In genomic region chr6:43435682-43436437, GRCh38 we compare ENCODE assay signal across 19 cellular contexts. TPM values are rescaled to one million over a fixed set of nuclear protein-coding genes. Genes with fewer than 3 reads are reported as not detected.
DNase-seq lines count a peak whose midpoint lies in the region; ATAC-seq, FAIRE-seq and TF ChIP-seq lines count a peak whose summit lies in the region.
"Had no signal": no experiment of that assay in that cellular context is flagged by ENCODE, and none has a peak within 500 bp of the region (broad histone marks: within the 10 kb centered on the region; RNA-seq: fewer than 3 reads in every experiment).

No MANE protein-coding gene starts in this region.

- no peak for TF ChIP-seq CTCF in endothelial cell of umbilical vein (IDR thresholded peaks at IDR 0.05; ENCODE audit: extremely low read depth in 1 of 2, insufficient read depth in 1 of 2, low read depth in 1 of 2, low read length in 2 of 2)
- no peak for TF ChIP-seq CTCF in neural progenitor cell (IDR thresholded peaks at IDR 0.05)
- no peak for TF ChIP-seq CTCF in GM10266 (IDR thresholded peaks at IDR 0.05; ENCODE audit: control insufficient read depth, insufficient read depth, low read depth, missing control alignments)

- no peaks in the 10 kb centered on the region for H3F3A ChIP-seq in neural progenitor cell (ENCODE audit: low read depth)

- H3K9me3 Mint-ChIP-seq in neural progenitor cell = no peaks in the 10 kb centered on the region
- H3K9me3 Mint-ChIP-seq in stimulated activated naive CD8-positive, alpha-beta T cell treated with anti-CD3 and anti-CD28 coated beads, Interleukin-15, amount 100 ng/mL, for 72 hours = no peaks in the 10 kb centered on the region
- H3K9me3 Mint-ChIP-seq: activated B cell treated with CpG ODN at 0.5 μM for 24 hours; CD8-positive, alpha-beta T cell; T-helper 1 cell treated with Interleukin-12 subunit alpha and Interleukin-12 subunit beta and Interleukin-4 antibody, amounts not matched to agents 30 μg/mL and 1 μg/mL, for 36 hours had no signal

- intact Hi-C loops in cardiac septum (cut with DNase I) (no loop called here), left ventricle myocardium superior (cut with micrococcal nuclease) (no loop called here), endothelial cell of umbilical vein (cut with micrococcal nuclease) (no loop called here)

- TF ChIP-seq POLR2A in endothelial cell of umbilical vein (IDR thresholded peaks at IDR 0.05; ENCODE audit: low read depth, low read length) = no peak

- no peak for FAIRE-seq in endothelial cell of umbilical vein (lab: Jason Lieb, UNC)
- FAIRE-seq: GM12892 had no signal

- no peaks in the 10 kb centered on the region for H3K9me1 ChIP-seq in endothelial cell of umbilical vein (replicated peaks; ENCODE audit: control insufficient read depth, extremely low read depth, insufficient read depth, low read length)

- H3K9ac ChIP-seq in endothelial cell of umbilical vein (replicated peaks; ENCODE audit: extremely low read depth, insufficient read depth, low read length) (no peak overlapping the region), neural progenitor cell (peak overlapping the region; percentile 22)

- peaks cover 0 to 22% of the 10 kb centered on the region in 2 experiments for H3K36me3 ChIP-seq in endothelial cell of umbilical vein (ENCODE audit: control insufficient read depth in 2 of 2, extremely low read depth in 1 of 2, insufficient read depth in 2 of 2, low read length in 2 of 2)
- H3K36me3 ChIP-seq in neural progenitor cell = no peaks in the 10 kb centered on the region
- no peaks in the 10 kb centered on the region for H3K36me3 ChIP-seq in urinary bladder (ENCODE audit: insufficient read depth)

- dilution Hi-C loops in endothelial cell of umbilical vein (cut with MboI; ENCODE audit: extremely low pct_ligation_motif_present, low sequenced_read_pairs) = no loop called here

- no peak overlapping the region for H3K4me3 Mint-ChIP-seq in neural progenitor cell
- H3K4me3 Mint-ChIP-seq in stimulated activated naive CD8-positive, alpha-beta T cell treated with anti-CD3 and anti-CD28 coated beads, Interleukin-15, amount 100 ng/mL, for 72 hours = no peak overlapping the region
- H3K4me3 Mint-ChIP-seq: activated B cell treated with CpG ODN at 0.5 μM for 24 hours; CD8-positive, alpha-beta T cell; T-helper 1 cell treated with Interleukin-12 subunit alpha and Interleukin-12 subunit beta and Interleukin-4 antibody, amounts not matched to agents 30 μg/mL and 1 μg/mL, for 36 hours had no signal

- H3K27me3 ChIP-seq in endothelial cell of umbilical vein (ENCODE audit: control insufficient read depth in 2 of 2, insufficient read depth in 2 of 2, low read length in 2 of 2) (no peaks in the 10 kb centered on the region), neural progenitor cell (no peaks in the 10 kb centered on the region)
- H3K27me3 ChIP-seq: neutrophil had no signal

- H3K9me3 ChIP-seq in endothelial cell of umbilical vein (replicated peaks; ENCODE audit: control insufficient read depth, insufficient read depth, low read length) (no peaks in the 10 kb centered on the region), neural progenitor cell (ENCODE audit: low read depth) (no peaks in the 10 kb centered on the region)
- H3K9me3 ChIP-seq: neutrophil had no signal

- no TSS peak for BruUV-seq in endothelial cell of umbilical vein (replicated peaks; lab: Mats Ljungman, UMichigan)

- POLR2A ChIA-PET in endothelial cell of umbilical vein (lab: Charles Lee) = no interaction called here

- H3K4me2 ChIP-seq in endothelial cell of umbilical vein (ENCODE audit: insufficient read depth, low read length) (peak overlapping the region; percentile 3), neural progenitor cell (no peak overlapping the region)

- no peaks in the 10 kb centered on the region for H3K79me2 ChIP-seq in endothelial cell of umbilical vein (ENCODE audit: control insufficient read depth, insufficient read depth, low read length)
- H3K79me2 ChIP-seq in neural progenitor cell (ENCODE audit: low read depth) = no peaks in the 10 kb centered on the region

- 87% methylated on average over 9 of the region's 9 CpGs for WGBS in urinary bladder

- DNase-seq in cardiac septum (ENCODE audit: low spot score) (peak; percentile 49), left ventricle myocardium superior (no peak), endothelial cell of umbilical vein (ENCODE audit: low read depth, low spot score) (no peak), neural progenitor cell (ENCODE audit: low spot score) (no peak), GM10266 (ENCODE audit: extremely low spot score) (no peak)
- DNase-seq in stimulated activated naive CD8-positive, alpha-beta T cell treated with anti-CD3 and anti-CD28 coated beads, Interleukin-15, amount 100 ng/mL, for 72 hours = no peak
- no peak for DNase-seq in stimulated activated CD4-positive, alpha-beta T cell treated with anti-CD3 and anti-CD28 coated beads, Interleukin-4, amount 100 ng/mL, for 1 hour
- DNase-seq: activated B cell treated with CpG ODN at 0.5 μM for 24 hours; activated effector memory CD4-positive, alpha-beta T cell treated with anti-CD3 and anti-CD28 coated beads, Interleukin-2, amount 50 U/mL, for 16 hours; CD8-positive, alpha-beta T cell; NCI-H1417 treated with DMSO at 0.1 percent for 48 hours; NCI-H446 treated with DMSO at 0.1 percent for 48 hours; OCI-M1 had no signal

- H3K27ac ChIP-seq in endothelial cell of umbilical vein (ENCODE audit: insufficient read depth, low read depth, low read length) = no peak overlapping the region
- no peak overlapping the region for H3K27ac ChIP-seq in neural progenitor cell
- peak overlapping the region; percentile 24 for H3K27ac ChIP-seq in urinary bladder (ENCODE audit: low read depth)
- H3K27ac ChIP-seq: HL-60, neutrophil had no signal

- peaks cover 13% of the 10 kb centered on the region for H3K4me1 ChIP-seq in endothelial cell of umbilical vein (ENCODE audit: control insufficient read depth, extremely low read depth, insufficient read depth, low read length)
- no peaks in the 10 kb centered on the region for H3K4me1 ChIP-seq in neural progenitor cell
- H3K4me1 ChIP-seq in urinary bladder (ENCODE audit: insufficient read depth) = no peaks in the 10 kb centered on the region

- H2AFZ ChIP-seq in endothelial cell of umbilical vein (ENCODE audit: low read depth, low read length) (no peak overlapping the region), neural progenitor cell (replicated peaks) (no peak overlapping the region)

- H3K36me3 Mint-ChIP-seq in neural progenitor cell = peaks cover 3% of the 10 kb centered on the region

- peaks cover 2% of the 10 kb centered on the region for H3K27me3 Mint-ChIP-seq in neural progenitor cell (ENCODE audit: insufficient read depth, low read depth)
- H3K27me3 Mint-ChIP-seq in stimulated activated naive CD8-positive, alpha-beta T cell treated with anti-CD3 and anti-CD28 coated beads, Interleukin-15, amount 100 ng/mL, for 72 hours = no peaks in the 10 kb centered on the region
- H3K27me3 Mint-ChIP-seq: activated B cell treated with CpG ODN at 0.5 μM for 24 hours had no signal

- peaks cover 8% of the 10 kb centered on the region for H3K4me1 Mint-ChIP-seq in neural progenitor cell
- H3K4me1 Mint-ChIP-seq in stimulated activated naive CD8-positive, alpha-beta T cell treated with anti-CD3 and anti-CD28 coated beads, Interleukin-15, amount 100 ng/mL, for 72 hours = peaks cover 13% of the 10 kb centered on the region
- H3K4me1 Mint-ChIP-seq: activated B cell treated with CpG ODN at 0.5 μM for 24 hours had no signal

- H3K27ac Mint-ChIP-seq in neural progenitor cell = no peak overlapping the region
- H3K27ac Mint-ChIP-seq in stimulated activated naive CD8-positive, alpha-beta T cell treated with anti-CD3 and anti-CD28 coated beads, Interleukin-15, amount 100 ng/mL, for 72 hours = no peak overlapping the region
- H3K27ac Mint-ChIP-seq: activated B cell treated with CpG ODN at 0.5 μM for 24 hours; CD8-positive, alpha-beta T cell; T-helper 1 cell treated with Interleukin-12 subunit alpha and Interleukin-12 subunit beta and Interleukin-4 antibody, amounts not matched to agents 30 μg/mL and 1 μg/mL, for 36 hours had no signal

- CTCF ChIA-PET in endothelial cell of umbilical vein (lab: Charles Lee) = interaction anchor here (0.7 to 1.6 kb wide), 4 partner anchors 8 to 207 kb away, joined by 3 to 6 read pairs (median 3); partner anchors contain the start of genes ABCC10 and DNPH1

- no peak overlapping the region for H3K4me3 ChIP-seq in endothelial cell of umbilical vein (replicated peaks in 1 of 3; ENCODE audit: insufficient read depth in 1 of 3, low read depth in 1 of 3, low read length in 3 of 3)
- H3K4me3 ChIP-seq in neural progenitor cell = no peak overlapping the region
- H3K4me3 ChIP-seq in urinary bladder (ENCODE audit: low read depth, low read length) = no peak overlapping the region

- no peak for ATAC-seq in left ventricle myocardium superior
- no peak for ATAC-seq in stimulated activated naive CD8-positive, alpha-beta T cell treated with anti-CD3 and anti-CD28 coated beads, Interleukin-15, amount 100 ng/mL, for 72 hours
- ATAC-seq: CD8-positive, alpha-beta T cell had no signal

- H4K20me1 ChIP-seq in endothelial cell of umbilical vein (replicated peaks; ENCODE audit: control insufficient read depth, extremely low read depth, insufficient read depth, low read length) (no peaks in the 10 kb centered on the region), neural progenitor cell (ENCODE audit: low read depth) (no peaks in the 10 kb centered on the region)

RNA-seq across cellular contexts. Expression of gene ABCC10, which starts 8.5 kb away (rescaled TPM):
- total RNA-seq in cardiac septum = 9.3 TPM
- total RNA-seq in left ventricle myocardium superior = 11.5 TPM
- total RNA-seq in endothelial cell of umbilical vein = 34.8 and 37.9 TPM in 2 replicates
- 29.2 and 32.9 TPM in 2 replicates for polyA plus RNA-seq in endothelial cell of umbilical vein
- 15.6 and 20.6 TPM in 2 replicates for polyA plus RNA-seq in endothelial cell of umbilical vein (2011; cell fraction: cytosol; rRNA removed)
- 69.9 and 84.5 TPM in 2 replicates for polyA plus RNA-seq in endothelial cell of umbilical vein (2011; cell fraction: nucleus; rRNA removed)
- polyA plus RNA-seq in endothelial cell of umbilical vein (2012) = 20.0 and 21.0 TPM in 2 replicates
- 27.7 and 32.3 TPM in 2 replicates for polyA minus RNA-seq in endothelial cell of umbilical vein
- polyA minus RNA-seq in endothelial cell of umbilical vein (2011; cell fraction: cytosol; rRNA and poly(A)+ RNA removed) = 6.0 TPM
- 34.8 and 37.5 TPM in 2 replicates for polyA minus RNA-seq in endothelial cell of umbilical vein (2011; cell fraction: nucleus; rRNA and poly(A)+ RNA removed)
- 10.1 and 14.6 TPM in 2 replicates for total RNA-seq in neural progenitor cell (ENCODE audit: low replicate concordance)
- total RNA-seq in urinary bladder = 15.6 TPM
- 18.5 TPM for polyA plus RNA-seq in urinary bladder

RNA-seq across cellular contexts. Expression of gene DLK2, which starts 19.5 kb away (rescaled TPM):
- total RNA-seq in cardiac septum (2.9 TPM), left ventricle myocardium superior (1.2 TPM), endothelial cell of umbilical vein (not detected in 2 replicates), neural progenitor cell (ENCODE audit: low replicate concordance) (1.1 TPM in 1 of 2 replicates, not detected in the other), urinary bladder (2.0 TPM)
- polyA plus RNA-seq in endothelial cell of umbilical vein (0.36 and 0.38 TPM in 2 replicates), urinary bladder (0.67 TPM)
- polyA plus RNA-seq in endothelial cell of umbilical vein (2011; cell fraction: cytosol; rRNA removed) = 0.28 and 0.32 TPM in 2 replicates
- polyA plus RNA-seq in endothelial cell of umbilical vein (2011; cell fraction: nucleus; rRNA removed) = 0.14 and 0.20 TPM in 2 replicates
- polyA plus RNA-seq in endothelial cell of umbilical vein (2012) = 0.15 and 0.31 TPM in 2 replicates
- 0.76 TPM in 1 of 2 replicates, not detected in the other for polyA minus RNA-seq in endothelial cell of umbilical vein
- 1.5 TPM for polyA minus RNA-seq in endothelial cell of umbilical vein (2011; cell fraction: cytosol; rRNA and poly(A)+ RNA removed)
- not detected in 2 replicates for polyA minus RNA-seq in endothelial cell of umbilical vein (2011; cell fraction: nucleus; rRNA and poly(A)+ RNA removed)
- total RNA-seq: aorta had no signal
- polyA plus RNA-seq: aorta had no signal

RNA-seq across cellular contexts. Expression of gene TJAP1, which starts 41.5 kb away (rescaled TPM):
- total RNA-seq in cardiac septum (25.1 TPM), left ventricle myocardium superior (23.2 TPM), endothelial cell of umbilical vein (31.8 and 33.1 TPM in 2 replicates), neural progenitor cell (ENCODE audit: low replicate concordance) (12.9 and 31.4 TPM in 2 replicates), urinary bladder (10.5 TPM)
- polyA plus RNA-seq in endothelial cell of umbilical vein (28.4 and 29.9 TPM in 2 replicates), urinary bladder (29.7 TPM)
- 21.7 and 25.2 TPM in 2 replicates for polyA plus RNA-seq in endothelial cell of umbilical vein (2011; cell fraction: cytosol; rRNA removed)
- 82.3 and 91.6 TPM in 2 replicates for polyA plus RNA-seq in endothelial cell of umbilical vein (2011; cell fraction: nucleus; rRNA removed)
- polyA plus RNA-seq in endothelial cell of umbilical vein (2012) = 14.6 and 15.7 TPM in 2 replicates
- 15.9 and 16.6 TPM in 2 replicates for polyA minus RNA-seq in endothelial cell of umbilical vein
- 13.4 TPM for polyA minus RNA-seq in endothelial cell of umbilical vein (2011; cell fraction: cytosol; rRNA and poly(A)+ RNA removed)
- polyA minus RNA-seq in endothelial cell of umbilical vein (2011; cell fraction: nucleus; rRNA and poly(A)+ RNA removed) = 14.7 and 15.2 TPM in 2 replicates
